Comparison of ENCODE assay signal across 26 cellular contexts in the genomic region with DNA sequence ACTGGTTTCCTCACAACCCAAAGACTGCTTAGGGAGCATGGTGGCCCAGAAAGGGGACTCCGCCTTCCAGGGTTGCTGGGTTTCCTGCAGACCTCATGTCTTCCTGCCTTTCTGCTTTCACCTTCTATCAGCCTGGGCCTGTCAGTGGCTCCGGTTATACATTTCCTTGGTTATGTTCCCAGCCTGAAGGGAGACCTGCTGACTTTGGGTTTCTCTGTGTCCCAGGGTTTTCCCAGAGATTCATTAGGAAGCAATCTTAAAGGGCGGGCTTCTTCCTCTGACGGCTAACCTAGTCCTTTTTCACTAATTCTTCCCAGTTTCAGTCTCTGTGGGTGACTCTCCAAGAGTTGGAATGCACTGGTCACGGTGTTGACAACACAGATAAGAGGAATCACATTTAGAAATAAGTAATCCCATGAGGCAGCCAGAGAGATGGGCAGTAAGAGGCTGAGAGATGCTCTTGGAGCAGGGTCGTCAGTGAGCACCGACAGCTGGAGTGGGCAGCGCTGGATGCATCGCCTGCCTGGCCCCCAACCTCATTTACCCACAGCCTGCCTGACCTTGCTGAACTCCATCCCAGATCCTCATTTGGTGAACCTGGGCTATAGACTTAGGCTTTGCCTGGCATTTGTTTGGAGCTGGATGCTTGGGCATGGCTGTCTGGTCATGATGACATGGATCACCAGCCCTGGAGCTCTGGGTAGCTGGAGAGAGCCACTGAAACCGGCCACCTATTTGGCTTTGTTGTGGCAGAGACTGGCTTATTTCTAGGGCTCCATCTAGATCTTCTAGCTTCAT. TPM values are rescaled to one million over a fixed set of nuclear protein-coding genes. Genes with fewer than 3 reads are reported as not detected.
A peak's percentile ranks its signal among the peaks of the same experiment; 100 is the strongest.
DNase-seq lines count a peak whose midpoint lies in the region; ATAC-seq and TF ChIP-seq lines count a peak whose summit lies in the region.
"Had no signal": no experiment of that assay in that cellular context is flagged by ENCODE, and none has a peak within 500 bp of the region (broad histone marks: within the 10 kb centered on the region; RNA-seq: fewer than 3 reads in every experiment).

No MANE protein-coding gene starts in this region.

- no peak overlapping the region for H2AK5ac ChIP-seq in IMR-90 (ENCODE audit: low read depth, low read length)

- H3K9me1 ChIP-seq in IMR-90 (ENCODE audit: insufficient read depth, low read length) = 0 out of 2 replicates have a peak, but pooled peaks cover 3% of the 10 kb centered on the region

- H3K56ac ChIP-seq in IMR-90 (ENCODE audit: extremely low read depth, insufficient read depth, low read length) = no peak overlapping the region

- H3K27me3 Mint-ChIP-seq in activated CD8-positive, alpha-beta memory T cell treated with anti-CD3 and anti-CD28 coated beads, Interleukin-2, amount 10 ng/mL, durations not matched to agents 7 days and 5 days = peaks cover 3% of the 10 kb centered on the region
- H3K27me3 Mint-ChIP-seq: CD4-positive, alpha-beta T cell had no signal

- no peak overlapping the region for H4K8ac ChIP-seq in IMR-90 (ENCODE audit: low read depth in 2 of 2, low read length in 2 of 2)

- H3K9ac ChIP-seq in IMR-90 (ENCODE audit: low read depth, low read length) = no peak overlapping the region

- peak overlapping the region; percentile 18 for H2AFZ ChIP-seq in IMR-90 (replicated peaks; ENCODE audit: low read length, poor library complexity)
- H2AFZ ChIP-seq: hepatocyte had no signal

- BruUV-seq in IMR-90 (replicated peaks; lab: Mats Ljungman, UMichigan) = no TSS peak

- no peak overlapping the region for H2BK15ac ChIP-seq in IMR-90 (ENCODE audit: low read depth, low read length)

- peak; percentile 26 for DNase-seq in activated CD8-positive, alpha-beta memory T cell treated with anti-CD3 and anti-CD28 coated beads for 24 hours
- no peak for DNase-seq in activated CD8-positive, alpha-beta memory T cell treated with anti-CD3 and anti-CD28 coated beads, Interleukin-2, amount 10 ng/mL, durations not matched to agents 7 days and 5 days
- peak; percentile 10 for DNase-seq in IMR-90
- DNase-seq in iPS-NIHi7 (ENCODE audit: extremely low spot score) = peak; percentile 7
- DNase-seq in suprapubic skin (ENCODE audit: low spot score in 2 of 2) = peak; percentile 29 to 32
- DNase-seq in globus pallidus (ENCODE audit: low spot score) = no peak
- no peak for DNase-seq in H4 (ENCODE audit: low spot score)
- DNase-seq in central memory CD4-positive, alpha-beta T cell = no peak
- DNase-seq: activated CD4-positive, alpha-beta T cell treated with anti-CD3 and anti-CD28 coated beads for 1 hour; activated naive CD4-positive, alpha-beta T cell treated with anti-CD3 and anti-CD28 coated beads for 36 hours; CD4-positive, alpha-beta T cell; colonic mucosa; EL; left colon; mesendoderm; NCI-H1417; NCI-H446 treated with DMSO at 0.1 percent for 48 hours; RPMI8226; T-helper 1 cell; uterus had no signal

- TF ChIP-seq CTCF in IMR-90 (conservative IDR thresholded peaks at IDR 0.05; ENCODE audit: low read depth, low read length) (no peak), suprapubic skin (IDR thresholded peaks at IDR 0.05) (no peak)

- in situ Hi-C loops in IMR-90 (cut with MboI; ENCODE audit: low sequenced_read_pairs) = no loop called here

- no peak for ATAC-seq in activated CD8-positive, alpha-beta memory T cell treated with anti-CD3 and anti-CD28 coated beads, Interleukin-2, amount 10 ng/mL, durations not matched to agents 7 days and 5 days
- peak; percentile 46 for ATAC-seq in IMR-90 (ENCODE audit: low read depth)
- ATAC-seq: left colon had no signal

- H4K5ac ChIP-seq in IMR-90 (ENCODE audit: low read depth, low read length) = no peak overlapping the region

- H3K36me3 ChIP-seq in IMR-90 (ENCODE audit: control insufficient read depth, insufficient read depth, low read length) (no peaks in the 10 kb centered on the region), suprapubic skin (peaks cover 6% of the 10 kb centered on the region)
- H3K36me3 ChIP-seq: adrenal gland, colonic mucosa, uterus had no signal

- H3K23ac ChIP-seq in IMR-90 (ENCODE audit: low read depth, low read length) = no peak overlapping the region

- H3K9me3 ChIP-seq in IMR-90 (ENCODE audit: control insufficient read depth, insufficient read depth, low read length) = no peaks in the 10 kb centered on the region
- no peaks in the 10 kb centered on the region for H3K9me3 ChIP-seq in suprapubic skin
- H3K9me3 ChIP-seq: adrenal gland, colonic mucosa, uterus had no signal

- H3K4me1 Mint-ChIP-seq in activated CD8-positive, alpha-beta memory T cell treated with anti-CD3 and anti-CD28 coated beads, Interleukin-2, amount 10 ng/mL, durations not matched to agents 7 days and 5 days = peaks cover 34% of the 10 kb centered on the region
- H3K4me1 Mint-ChIP-seq: brain had no signal

- CTCF ChIA-PET in activated CD8-positive, alpha-beta memory T cell treated with anti-CD3 and anti-CD28 coated beads, Interleukin-2, amount 10 ng/mL, durations not matched to agents 7 days and 5 days (lab: Charles Lee) = interaction anchor here (1.0 to 3.1 kb wide), 6 partner anchors 9 to 538 kb away, joined by 3 to 14 read pairs (median 4); a partner anchor contains a TSS
- CTCF ChIA-PET in IMR-90 (lab: Yijun Ruan, JAX) = no interaction called here

- H3K9me3 Mint-ChIP-seq in activated CD8-positive, alpha-beta memory T cell treated with anti-CD3 and anti-CD28 coated beads, Interleukin-2, amount 10 ng/mL, durations not matched to agents 7 days and 5 days (ENCODE audit: low read depth) = no peaks in the 10 kb centered on the region
- H3K9me3 Mint-ChIP-seq: activated naive CD4-positive, alpha-beta T cell treated with anti-CD3 and anti-CD28 coated beads for 36 hours; brain; CD4-positive, alpha-beta T cell had no signal

- H3K27ac ChIP-seq in IMR-90 (ENCODE audit: insufficient read depth, low read length) = no peak overlapping the region
- H3K27ac ChIP-seq in suprapubic skin = no peak overlapping the region
- H3K27ac ChIP-seq: adrenal gland, colonic mucosa, hepatocyte, uterus had no signal

- TF ChIP-seq POLR2A in IMR-90 (IDR thresholded peaks at IDR 0.05; ENCODE audit: low read depth, low read length) (no peak), suprapubic skin (IDR thresholded peaks at IDR 0.05) (no peak)

- H4K20me1 ChIP-seq in IMR-90 (ENCODE audit: insufficient read depth, low read length) = no peaks in the 10 kb centered on the region

- no peak overlapping the region for H3K18ac ChIP-seq in IMR-90 (ENCODE audit: low read depth, low read length)

- no peak overlapping the region for H3K14ac ChIP-seq in IMR-90 (replicated peaks; ENCODE audit: low read depth, low read length)

- H3K4me2 ChIP-seq in IMR-90 (ENCODE audit: low read depth, low read length) = no peak overlapping the region
- H3K4me2 ChIP-seq: hepatocyte had no signal

- no peak overlapping the region for H4K91ac ChIP-seq in IMR-90 (ENCODE audit: insufficient read depth, low read depth, low read length)

- no peaks in the 10 kb centered on the region for H3K79me1 ChIP-seq in IMR-90 (ENCODE audit: low read depth in 1 of 2, low read length in 2 of 2)

- no peak overlapping the region for H2BK120ac ChIP-seq in IMR-90 (ENCODE audit: low read depth, low read length)

- H3K36me3 Mint-ChIP-seq in activated CD8-positive, alpha-beta memory T cell treated with anti-CD3 and anti-CD28 coated beads, Interleukin-2, amount 10 ng/mL, durations not matched to agents 7 days and 5 days = no peaks in the 10 kb centered on the region
- H3K36me3 Mint-ChIP-seq: brain had no signal

- intact Hi-C loops in IMR-90 (cut with micrococcal nuclease) = no loop called here

- no peak for TF ChIP-seq RAD21 in IMR-90 (IDR thresholded peaks at IDR 0.05; ENCODE audit: low read length)

- H2BK5ac ChIP-seq in IMR-90 (ENCODE audit: low read depth, low read length, poor library complexity, severe bottlenecking) = no peak overlapping the region

- H3K4ac ChIP-seq in IMR-90 (ENCODE audit: low read depth, low read length) = no peak overlapping the region

- no peak overlapping the region for H2AK9ac ChIP-seq in IMR-90 (replicated peaks; ENCODE audit: low read depth, low read length, poor library complexity)

- no peak overlapping the region for H3K4me3 Mint-ChIP-seq in activated CD8-positive, alpha-beta memory T cell treated with anti-CD3 and anti-CD28 coated beads, Interleukin-2, amount 10 ng/mL, durations not matched to agents 7 days and 5 days
- H3K4me3 Mint-ChIP-seq: activated naive CD4-positive, alpha-beta T cell treated with anti-CD3 and anti-CD28 coated beads for 36 hours; brain; CD4-positive, alpha-beta T cell had no signal

- 100% methylated on average over 1 of the region's 10 CpGs; no CpG with 5 or more reads in 1 of the 2 experiments for WGBS in IMR-90 (ENCODE audit: extremely low coverage in 2 of 2, insufficient read length in 1 of 2), 2 experiments
- WGBS in suprapubic skin = 87% methylated on average over 10 of the region's 10 CpGs

- H2BK20ac ChIP-seq in IMR-90 (ENCODE audit: low read depth, low read length) = no peak overlapping the region

- no peak overlapping the region for H3K27ac Mint-ChIP-seq in activated CD8-positive, alpha-beta memory T cell treated with anti-CD3 and anti-CD28 coated beads, Interleukin-2, amount 10 ng/mL, durations not matched to agents 7 days and 5 days
- H3K27ac Mint-ChIP-seq: activated naive CD4-positive, alpha-beta T cell treated with anti-CD3 and anti-CD28 coated beads for 36 hours; brain; CD4-positive, alpha-beta T cell had no signal

- H3K27me3 ChIP-seq in IMR-90 (ENCODE audit: control insufficient read depth, insufficient read depth, low read length) = peaks cover 29% of the 10 kb centered on the region
- no peaks in the 10 kb centered on the region for H3K27me3 ChIP-seq in suprapubic skin
- H3K27me3 ChIP-seq: adrenal gland, colonic mucosa, hepatocyte, uterus had no signal

- POLR2A ChIA-PET in IMR-90 (lab: Charles Lee; ENCODE audit: unreplicated experiment) = no interaction called here

- peaks cover 3% of the 10 kb centered on the region; the same call in 1 of the 2 replicates for H3K4me1 ChIP-seq in IMR-90 (ENCODE audit: control insufficient read depth, insufficient read depth, low read length)
- H3K4me1 ChIP-seq in suprapubic skin = peaks cover 16% of the 10 kb centered on the region
- H3K4me1 ChIP-seq: adrenal gland, colonic mucosa, uterus had no signal

- dilution Hi-C loops in IMR-90 (cut with HindIII; ENCODE audit: low sequenced_read_pairs, unreplicated experiment) = no loop called here

- H3K4me3 ChIP-seq in IMR-90 (ENCODE audit: insufficient read depth, low read depth, low read length) (no peak overlapping the region), suprapubic skin (no peak overlapping the region)
- H3K4me3 ChIP-seq: adrenal gland, colonic mucosa, hepatocyte, uterus had no signal

- no peak for TF ChIP-seq EP300 in suprapubic skin (IDR thresholded peaks at IDR 0.05)

RNA-seq across cellular contexts. Expression of a gene that starts 10.0 kb away (rescaled TPM):
- total RNA-seq in activated CD8-positive, alpha-beta memory T cell treated with anti-CD3 and anti-CD28 coated beads, Interleukin-2, amount 10 ng/mL, durations not matched to agents 7 days and 5 days = 10 to 100 TPM; 15.6 to 19.8 TPM
- total RNA-seq in IMR-90 (2012; rRNA removed) (26.4 and 29.0 TPM in 2 replicates), suprapubic skin (10 to 100 TPM; 16.0 to 31.4 (median 20.9) TPM)
- 21.0 and 21.1 TPM in 2 replicates for polyA plus RNA-seq in IMR-90 (2012; rRNA removed)
- polyA plus RNA-seq in IMR-90 (2012; cell fraction: cytosol; rRNA removed) = 13.2 and 20.3 TPM in 2 replicates
- 10.2 and 11.2 TPM in 2 replicates for polyA plus RNA-seq in IMR-90 (2012; cell fraction: nucleus; rRNA removed; ENCODE audit: low replicate concordance)
- 6.0 and 6.8 TPM in 2 replicates for total RNA-seq in H4 (2014; rRNA removed; shearing (Covaris generic))

RNA-seq across cellular contexts. Expression of a gene that starts 38.5 kb away (rescaled TPM):
- under 1 TPM in 1 of 2 experiments, not detected in 1; 0.05 TPM for total RNA-seq in activated CD8-positive, alpha-beta memory T cell treated with anti-CD3 and anti-CD28 coated beads, Interleukin-2, amount 10 ng/mL, durations not matched to agents 7 days and 5 days
- total RNA-seq in IMR-90 (2012; rRNA removed) (not detected in 2 replicates), suprapubic skin (100 to 1,000 TPM in 1 of 4 donors, 10 to 100 TPM in 3; 47.9 to 129 (median 60.9) TPM)
- polyA plus RNA-seq in IMR-90 (2012; rRNA removed) = not detected in 2 replicates
- polyA plus RNA-seq in IMR-90 (2012; cell fraction: cytosol; rRNA removed) = not detected in 2 replicates
- not detected in 2 replicates for polyA plus RNA-seq in IMR-90 (2012; cell fraction: nucleus; rRNA removed; ENCODE audit: low replicate concordance)
- not detected in 2 replicates for total RNA-seq in H4 (2014; rRNA removed; shearing (Covaris generic))
- total RNA-seq: A172; activated CD8-positive, alpha-beta memory T cell treated with anti-CD3 and anti-CD28 coated beads for 36 hours; activated naive CD4-positive, alpha-beta T cell treated with anti-CD3 and anti-CD28 coated beads for 36 hours; CD4-positive, alpha-beta T cell; frontal cortex; left colon; uterus had no signal

Comparison
In these comparisons a context has a peak if more than half of its experiments do, and no peak if none do; other contexts are left out.
1. DNase-seq: peak in activated CD8-positive, alpha-beta memory T cell treated with anti-CD3 and anti-CD28 coated beads for 24 hours (single experiment), IMR-90 (single experiment), iPS-NIHi7 (single experiment) and suprapubic skin (2 of 2); none in activated CD8-positive, alpha-beta memory T cell treated with anti-CD3 and anti-CD28 coated beads, Interleukin-2, amount 10 ng/mL, durations not matched to agents 7 days and 5 days (single experiment), globus pallidus (single experiment), H4 (single experiment) and central memory CD4-positive, alpha-beta T cell (single experiment).
2. RNA of a gene that starts 38.5 kb away (total RNA-seq): 47.9 to 129 TPM in suprapubic skin; 0.05 TPM in activated CD8-positive, alpha-beta memory T cell treated with anti-CD3 and anti-CD28 coated beads, Interleukin-2, amount 10 ng/mL, durations not matched to agents 7 days and 5 days, not detected in IMR-90 and not detected in H4; every median in the first group is over 10 times any median in the second.